24 cellular contexts compared by ENCODE assay signal in the genomic region with DNA sequence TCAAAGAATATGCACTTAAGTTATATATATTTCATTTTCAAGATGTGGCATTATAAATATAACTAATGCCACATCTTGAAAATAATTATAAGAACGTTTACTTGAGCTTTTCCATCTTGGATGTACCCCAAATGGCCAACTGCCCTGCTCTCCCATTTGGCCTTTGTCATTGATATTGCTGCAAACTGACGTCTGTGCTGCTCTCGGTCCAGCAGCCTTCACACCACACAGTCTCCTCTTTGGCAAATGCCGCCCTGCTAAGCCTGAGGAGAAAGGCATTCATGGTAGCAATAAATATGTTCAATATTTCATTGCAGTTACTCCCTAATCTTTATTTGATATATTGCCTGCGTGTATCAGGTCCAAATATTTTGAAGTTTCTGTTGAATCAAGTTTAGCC.
DNase-seq lines count a peak whose midpoint lies in the region; ATAC-seq and TF ChIP-seq lines count a peak whose summit lies in the region.
"Had no signal": no experiment of that assay in that cellular context is flagged by ENCODE, and none has a peak within 500 bp of the region (broad histone marks: within the 10 kb centered on the region; RNA-seq: fewer than 3 reads in every experiment).

No MANE protein-coding gene starts in this region.

- ATAC-seq in foreskin keratinocyte (no peak), aorta (ENCODE audit: low FRiP score) (no peak)
- ATAC-seq: GM12878 had no signal

- intact Hi-C loops in aorta (cut with DNase I): no loop called here

- peaks cover 3% of the 10 kb centered on the region for H3K9me3 Mint-ChIP-seq in osteocyte (ENCODE audit: unreplicated experiment)

- POLR2A ChIA-PET in RWPE1 (lab: Yijun Ruan, JAX; ENCODE audit: low non-redundant PET): no interaction called here

- no peaks in the 10 kb centered on the region for H3K36me3 Mint-ChIP-seq in osteocyte (ENCODE audit: unreplicated experiment)
- H3K36me3 Mint-ChIP-seq: CD4-positive, alpha-beta memory T cell had no signal

- H3K27me3 ChIP-seq in foreskin keratinocyte (no peaks in the 10 kb centered on the region), aorta (ENCODE audit: control insufficient read depth in 1 of 2, insufficient read depth in 2 of 2, low read length in 1 of 2) (no peaks in the 10 kb centered on the region)
- H3K27me3 ChIP-seq: BLaER1 treated with 17β-estradiol and CSF1 and Interleukin-3, amounts not matched to agents 10 nM and 100 nM; MG63 had no signal

- no peak overlapping the region for H3K4me3 Mint-ChIP-seq in osteocyte (ENCODE audit: unreplicated experiment)
- H3K4me3 Mint-ChIP-seq: CD4-positive, alpha-beta memory T cell; H9; HFFc6 had no signal

- no peaks in the 10 kb centered on the region for H3K27me3 Mint-ChIP-seq in osteocyte (ENCODE audit: unreplicated experiment)

- H3K4me1 Mint-ChIP-seq in osteocyte (ENCODE audit: unreplicated experiment): peaks cover 41% of the 10 kb centered on the region
- H3K4me1 Mint-ChIP-seq: CD4-positive, alpha-beta memory T cell had no signal

- in situ Hi-C loops in G401 (cut with HindIII; ENCODE audit: low sequenced_read_pairs): no loop called here

- 28 to 32% methylated on average over 5 of the region's 5 CpGs for WGBS in aorta, 2 donors

- H3K9me3 ChIP-seq in aorta (ENCODE audit: control insufficient read depth, low read length): peaks cover 2% of the 10 kb centered on the region
- H3K9me3 ChIP-seq: Caco-2, MG63 had no signal

- H3K36me3 ChIP-seq in aorta (ENCODE audit: control insufficient read depth in 1 of 2, insufficient read depth in 2 of 2, low read length in 1 of 2): no peaks in the 10 kb centered on the region
- H3K36me3 ChIP-seq: BLaER1 treated with 17β-estradiol and CSF1 and Interleukin-3, amounts not matched to agents 10 nM and 100 nM; MG63 had no signal

- no peak overlapping the region for H3K4me3 ChIP-seq in aorta (ENCODE audit: low read length in 2 of 2)
- H3K4me3 ChIP-seq: BLaER1 treated with 17β-estradiol and CSF1 and Interleukin-3, amounts not matched to agents 10 nM and 100 nM; GM12878; MG63 had no signal

- TF ChIP-seq CTCF in RWPE1 (conservative IDR thresholded peaks at IDR 0.05; ENCODE audit: low read depth) (no peak), foreskin keratinocyte (conservative IDR thresholded peaks at IDR 0.05) (no peak), osteocyte (IDR thresholded peaks at IDR 0.05) (no peak)

- peaks cover 26% of the 10 kb centered on the region for H3K4me1 ChIP-seq in foreskin keratinocyte
- H3K4me1 ChIP-seq in aorta (ENCODE audit: control insufficient read depth in 1 of 2, insufficient read depth in 2 of 2, low read length in 2 of 2): no peaks in the 10 kb centered on the region
- H3K4me1 ChIP-seq: Caco-2 had no signal

- peak; percentile 2 for DNase-seq in G401 (ENCODE audit: low spot score)
- no peak for DNase-seq in RWPE1 (ENCODE audit: low spot score)
- no peak for DNase-seq in foreskin keratinocyte
- no peak for DNase-seq in osteocyte (ENCODE audit: extremely low spot score, unreplicated experiment)
- DNase-seq in aorta: no peak
- DNase-seq in NCI-H1694 treated with DMSO at 0.1 percent for 48 hours (lab: John Stamatoyannopoulos, UW): no peak
- no peak for DNase-seq in activated effector memory CD4-positive, alpha-beta T cell treated with Interleukin-2 at 50 U/mL for 16 hours
- DNase-seq: Caco-2; CD4-positive, alpha-beta memory T cell; DMS 273 treated with DMSO at 0.1 percent for 48 hours; DMS79 treated with DMSO at 0.1 percent for 48 hours; H9; HFFc6; Karpas-422; NCI-H1417 treated with DMSO at 0.1 percent for 48 hours; NCI-H187 treated with DMSO at 0.1 percent for 48 hours; NCI-H2107; NCI-H446 treated with DMSO at 0.1 percent for 48 hours; NCI-H526 treated with DMSO at 0.1 percent for 48 hours; OCI-M1; SIG-M5 had no signal

- peak overlapping the region; percentile 33 for H3K27ac Mint-ChIP-seq in osteocyte (ENCODE audit: unreplicated experiment)
- H3K27ac Mint-ChIP-seq: CD4-positive, alpha-beta memory T cell; H9; HFFc6 had no signal

- CTCF ChIA-PET in RWPE1 (lab: Yijun Ruan, JAX): interaction anchor here (0.7 to 1.0 kb wide), 2 partner anchors 16 to 147 kb away, joined by 3 to 4 read pairs; no protein-coding TSS in a partner anchor

- peak overlapping the region; percentile 55; the same call in 1 of the 2 replicates for H3K27ac ChIP-seq in RWPE1
- peak overlapping the region; percentile 62 for H3K27ac ChIP-seq in foreskin keratinocyte
- H3K27ac ChIP-seq in aorta (ENCODE audit: low read depth in 1 of 2, low read length in 2 of 2): no peak overlapping the region
- H3K27ac ChIP-seq: BLaER1 treated with 17β-estradiol and CSF1 and Interleukin-3, amounts not matched to agents 10 nM and 100 nM had no signal

Comparison
In these comparisons a context has a peak if more than half of its experiments do, and no peak if none do; other contexts are left out.
1. H3K27ac ChIP-seq: peak in RWPE1 (single experiment) and foreskin keratinocyte (single experiment); none in aorta (0 of 2).